In genomic region chr1:23492132-23492720, GRCh38 we compare ENCODE assay signal across 23 cellular contexts.
"Had no signal": no experiment of that assay in that cellular context is flagged by ENCODE, and none has a peak within 500 bp of the region (broad histone marks: within the 10 kb centered on the region; RNA-seq: fewer than 3 reads in every experiment).

No MANE protein-coding gene starts in this region.

- DNase-seq: cortex of kidney; effector memory CD8-positive, alpha-beta T cell; erythroblast; hypothalamus; left ventricle myocardium superior; lower lobe of right lung; naive thymus-derived CD8-positive, alpha-beta T cell; pancreas; sigmoid colon; stimulated activated CD4-positive, alpha-beta T cell treated with anti-CD3 and anti-CD28 coated beads, Interleukin-2, amount 100 ng/mL, for 24 hours; stimulated activated CD4-positive, alpha-beta T cell treated with anti-CD3 and anti-CD28 coated beads, Interleukin-4, amount 100 ng/mL, for 24 hours; stimulated activated naive CD4-positive, alpha-beta T cell treated with Interleukin-2 at 50 U/mL for 16 hours; upper lobe of left lung had no signal

- H3K4me3 ChIP-seq: lower lobe of right lung, pancreas, right atrium auricular region, sigmoid colon, thoracic aorta, tibial nerve, upper lobe of left lung had no signal

- H3K4me1 ChIP-seq: right atrium auricular region, tibial nerve had no signal

- H3K4me1 Mint-ChIP-seq: stimulated activated effector memory CD8-positive, alpha-beta T cell treated with anti-CD3 and anti-CD28 coated beads, Interleukin-12 subunit alpha, Interleukin-12 subunit beta, amount 100 ng/mL, for 72 hours had no signal

- H3K9me3 ChIP-seq: lower lobe of right lung, neutrophil, pancreas, right atrium auricular region, sigmoid colon, thoracic aorta, tibial nerve, upper lobe of left lung had no signal

- H3K36me3 Mint-ChIP-seq: naive thymus-derived CD8-positive, alpha-beta T cell; stimulated activated effector memory CD8-positive, alpha-beta T cell treated with anti-CD3 and anti-CD28 coated beads, Interleukin-12 subunit alpha, Interleukin-12 subunit beta, amount 100 ng/mL, for 72 hours had no signal

- H3K27ac Mint-ChIP-seq: effector memory CD8-positive, alpha-beta T cell; progenitor cell of endocrine pancreas; stimulated activated effector memory CD8-positive, alpha-beta T cell treated with anti-CD3 and anti-CD28 coated beads, Interleukin-12 subunit alpha, Interleukin-12 subunit beta, amount 100 ng/mL, for 72 hours had no signal

- H3K27me3 ChIP-seq: pancreas, right atrium auricular region, sigmoid colon, tibial nerve, upper lobe of left lung had no signal

- FAIRE-seq: endometrium, frontal cortex, keratinocyte, pancreas, urothelium cell line had no signal

- H3K36me3 ChIP-seq: lower lobe of right lung, neutrophil, pancreas, right atrium auricular region, sigmoid colon, thoracic aorta, tibial nerve, upper lobe of left lung had no signal

- H3K9me3 Mint-ChIP-seq: effector memory CD8-positive, alpha-beta T cell; naive thymus-derived CD8-positive, alpha-beta T cell; stimulated activated effector memory CD8-positive, alpha-beta T cell treated with anti-CD3 and anti-CD28 coated beads, Interleukin-12 subunit alpha, Interleukin-12 subunit beta, amount 100 ng/mL, for 72 hours had no signal

- H3K4me3 Mint-ChIP-seq: effector memory CD8-positive, alpha-beta T cell; naive thymus-derived CD8-positive, alpha-beta T cell; stimulated activated effector memory CD8-positive, alpha-beta T cell treated with anti-CD3 and anti-CD28 coated beads, Interleukin-12 subunit alpha, Interleukin-12 subunit beta, amount 100 ng/mL, for 72 hours had no signal

- ATAC-seq: effector memory CD8-positive, alpha-beta T cell; left ventricle myocardium superior; lower lobe of right lung; naive thymus-derived CD8-positive, alpha-beta T cell; pancreas; stimulated activated effector memory CD8-positive, alpha-beta T cell treated with anti-CD3 and anti-CD28 coated beads, Interleukin-12 subunit alpha, Interleukin-12 subunit beta, amount 100 ng/mL, for 72 hours had no signal

- H3K27ac ChIP-seq: lower lobe of right lung, neutrophil, pancreas, right atrium auricular region, sigmoid colon, thoracic aorta, tibial nerve, upper lobe of left lung had no signal
